8 cellular contexts compared by ENCODE assay signal in genomic region chr19:45451181-45451849, GRCh38. TPM values are rescaled to one million over a fixed set of nuclear protein-coding genes. Genes with fewer than 3 reads are reported as not detected.
DNase-seq lines count a peak whose midpoint lies in the region; ATAC-seq, FAIRE-seq and TF ChIP-seq lines count a peak whose summit lies in the region.

No MANE protein-coding gene starts in this region.

- POLR2A ChIA-PET in HepG2 (lab: Yijun Ruan, JAX) = interaction anchor here (2.9 kb wide), 1 partner anchor 18 kb away, joined by 8 read pairs; no protein-coding TSS in a partner anchor

- CTCF ChIA-PET in HepG2 (lab: Yijun Ruan, JAX; ENCODE audit: low intra/inter-chr PET ratio, low total read pairs) = no interaction called here

- in situ Hi-C loops in SK-MEL-5 (cut with HindIII; ENCODE audit: low pct_unique_long_range_greater_than_20kb, low sequenced_read_pairs) = no loop called here
- in situ Hi-C loops in HepG2 (cut with HindIII; ENCODE audit: extremely low pct_ligation_motif_present, low pct_unique_long_range_greater_than_20kb) = no loop called here

- intact Hi-C loops in HepG2 (cut with micrococcal nuclease; ENCODE audit: unreplicated experiment) (no loop called here), stomach (cut with DNase I; ENCODE audit: low total_unique reads) (no loop called here)

- BruUV-seq in HepG2 (replicated peaks; lab: Mats Ljungman, UMichigan) = no TSS peak

- TF ChIP-seq POLR2A in HepG2 (IDR thresholded peaks at IDR 0.05; ENCODE audit: insufficient read depth in 1 of 2, low read depth in 2 of 2, low read length in 2 of 2) = peak in 1 of 2 experiments; percentile 36; a peak in 2 of 4 replicates
- TF ChIP-seq POLR2A in stomach (IDR thresholded peaks at IDR 0.05) = peak in 1 of 4 donors; percentile 29

- H3K27ac ChIP-seq in HepG2 (ENCODE audit: extremely low read length, insufficient read depth, low read length) (peak overlapping the region; percentile 29), stomach (peak overlapping the region; percentile 76 to 92 (median 86))

- H3K79me2 ChIP-seq in HepG2 (ENCODE audit: insufficient read depth, low read length) = no peaks in the 10 kb centered on the region

- ATAC-seq in GM21515 (IDR thresholded peaks at IDR 0.05; ENCODE audit: unreplicated experiment) (peak; percentile 14), HepG2 (no peak)

- H3K4me3 ChIP-seq in HepG2 (replicated peaks in 1 of 3; ENCODE audit: insufficient read depth in 1 of 3, low read depth in 2 of 3, low read length in 3 of 3) (peak overlapping the region; percentile 44 to 73 (median 65); a peak in 5 of 6 replicates), stomach (peak overlapping the region; percentile 43 to 66 (median 60))

- FAIRE-seq in HepG2 (lab: Jason Lieb, UNC) = no peak

- H3K9ac ChIP-seq in HepG2 (ENCODE audit: insufficient read depth, low read depth, low read length) = peak overlapping the region; percentile 88

- no peaks in the 10 kb centered on the region for H4K20me1 ChIP-seq in HepG2 (ENCODE audit: insufficient read depth, low read length)

- TF ChIP-seq RAD21 in HepG2 (CRISPR knock-in tag; IDR thresholded peaks at IDR 0.05) = no peak

- H3K9me3 ChIP-seq in HepG2 (ENCODE audit: low read length) (no peaks in the 10 kb centered on the region), stomach (no peaks in the 10 kb centered on the region)

- TF ChIP-seq EP300 in HepG2 (IDR thresholded peaks at IDR 0.05; ENCODE audit: low read depth in 2 of 2, low read length in 2 of 2) = no peak
- no peak for TF ChIP-seq EP300 in HepG2 (CRISPR knock-in tag; IDR thresholded peaks at IDR 0.05; ENCODE audit: borderline replicate concordance)
- TF ChIP-seq EP300 in stomach (IDR thresholded peaks at IDR 0.05) = no peak

- H3K4me1 ChIP-seq in HepG2 (ENCODE audit: insufficient read depth, low read length) (peaks cover 96% of the 10 kb centered on the region), stomach (peaks cover 36 to 55% (median 44%) of the 10 kb centered on the region in 4 donors)

- DNase-seq in AG20443 (ENCODE audit: low spot score) (peak; percentile 42), SK-MEL-5 (ENCODE audit: low read depth, low spot score) (peak; percentile 9), HepG2 (ENCODE audit: low spot score) (no peak), stomach (peak; percentile 33), mesenteric fat pad (ENCODE audit: low spot score) (no peak), NCI-H2171 treated with DMSO at 0.1 percent for 48 hours (lab: John Stamatoyannopoulos, UW) (no peak)
- peak; percentile 72 for DNase-seq in central memory CD4-positive, alpha-beta T cell

- TF ChIP-seq CTCF in HepG2 (CRISPR knock-in tag; IDR thresholded peaks at IDR 0.05) (no peak), stomach (IDR thresholded peaks at IDR 0.05) (no peak)

- H3K4me2 ChIP-seq in HepG2 (ENCODE audit: low read depth, low read length) = peak overlapping the region; percentile 94

- WGBS in HepG2 (ENCODE audit: low lambda C conversion rate) = 5% methylated on average over 7 of the region's 21 CpGs
- 2 to 8% (median 5%) methylated on average over 19 to 21 of the region's 21 CpGs for WGBS in stomach, 5 donors

- H3K27me3 ChIP-seq in HepG2 (ENCODE audit: control insufficient read depth in 1 of 2, insufficient read depth in 2 of 2, low read length in 2 of 2) (peaks cover 0 to 8% of the 10 kb centered on the region in 2 experiments; a peak in 4 of 5 replicates), stomach (no peaks in the 10 kb centered on the region)

- H3K36me3 ChIP-seq in HepG2 (replicated peaks in 1 of 2; ENCODE audit: control insufficient read depth in 1 of 2, insufficient read depth in 2 of 2, low read length in 2 of 2) = no peaks in the 10 kb centered on the region
- no peaks in the 10 kb centered on the region for H3K36me3 ChIP-seq in stomach

- no peak overlapping the region for H2AFZ ChIP-seq in HepG2 (ENCODE audit: low read length)

RNA-seq across cellular contexts. Expression of gene FOSB, which starts 16.5 kb away (rescaled TPM):
- 0.13 and 0.42 TPM in 2 replicates for total RNA-seq in SK-MEL-5 (2014; rRNA removed; shearing (Covaris generic))
- polyA plus RNA-seq in SK-MEL-5 (2015; cell fraction: cytosol; rRNA removed) = 0.81 and 3.8 TPM in 2 replicates
- 1.5 and 3.8 TPM in 2 replicates for polyA plus RNA-seq in SK-MEL-5 (2015; cell fraction: nucleus; rRNA removed)
- total RNA-seq in HepG2 (2016; rRNA removed; fragmentation: Illumina TruSeq; extraction: Trizol) (0.21 and 6.0 TPM in 2 replicates), stomach (10 to 100 TPM in 2 of 5 donors, 1 to 10 TPM in 3; 1.2 to 76.8 (median 5.5) TPM), mesenteric fat pad (907 TPM)
- total RNA-seq in HepG2 (2016; cell fraction: cytosol; rRNA removed; fragmentation: Illumina TruSeq; extraction: Trizol; ENCODE audit: low read depth) = 0.79 and 0.91 TPM in 2 replicates
- 0.37 and 5.7 TPM in 2 replicates for total RNA-seq in HepG2 (2016; cell fraction: insoluble cytoplasmic fraction; rRNA removed; fragmentation: Illumina TruSeq; extraction: Trizol)
- total RNA-seq in HepG2 (2016; cell fraction: membrane; rRNA removed; fragmentation: Illumina TruSeq; extraction: Trizol) = 0.93 and 1.2 TPM in 2 replicates
- total RNA-seq in HepG2 (2016; cell fraction: nucleus; rRNA removed; fragmentation: Illumina TruSeq; extraction: Trizol) = 17.8 and 18.2 TPM in 2 replicates
- polyA plus RNA-seq in HepG2 (2011; rRNA removed) (2.8 TPM in 2 replicates), stomach (10 to 100 TPM in 2 of 3 donors, 1 to 10 TPM in 1; 6.9 to 20.9 (median 11.1) TPM)
- 0.67 and 0.69 TPM in 2 replicates for polyA plus RNA-seq in HepG2 (2011; cell fraction: cytosol; rRNA removed)
- 23.1 and 35.9 TPM in 2 replicates for polyA plus RNA-seq in HepG2 (2011; cell fraction: nucleus; rRNA removed)
- polyA plus RNA-seq in HepG2 (2012) = 0.51 and 1.1 TPM in 2 replicates
- polyA plus RNA-seq in HepG2 (2016; cell fraction: cytosol; fragmentation: Illumina TruSeq; extraction: Trizol; ENCODE audit: low read depth) = not detected in 2 replicates
- 0.35 and 0.74 TPM in 2 replicates for polyA plus RNA-seq in HepG2 (2016; cell fraction: insoluble cytoplasmic fraction; fragmentation: Illumina TruSeq; extraction: Trizol; ENCODE audit: low read depth)
- polyA plus RNA-seq in HepG2 (2016; cell fraction: membrane; fragmentation: Illumina TruSeq; extraction: Trizol; ENCODE audit: low read depth) = 0.17 and 0.41 TPM in 2 replicates
- polyA plus RNA-seq in HepG2 (2016; cell fraction: nucleus; fragmentation: Illumina TruSeq; extraction: Trizol; ENCODE audit: insufficient read depth, low read depth) = 17.9 and 36.0 TPM in 2 replicates
- polyA minus RNA-seq in HepG2 (2011; rRNA and poly(A)+ RNA removed; ENCODE audit: low replicate concordance) = 16.2 and 24.3 TPM in 2 replicates
- polyA minus RNA-seq in HepG2 (2011; cell fraction: cytosol; rRNA and poly(A)+ RNA removed) = 1.5 and 2.2 TPM in 2 replicates
- polyA minus RNA-seq in HepG2 (2011; cell fraction: nucleus; rRNA and poly(A)+ RNA removed) = 32.3 and 48.2 TPM in 2 replicates

RNA-seq across cellular contexts. Expression of gene ERCC1, which starts 27.6 kb away (rescaled TPM):
- 125 and 138 TPM in 2 replicates for total RNA-seq in SK-MEL-5 (2014; rRNA removed; shearing (Covaris generic))
- 104 and 133 TPM in 2 replicates for polyA plus RNA-seq in SK-MEL-5 (2015; cell fraction: cytosol; rRNA removed)
- 81.9 and 96.6 TPM in 2 replicates for polyA plus RNA-seq in SK-MEL-5 (2015; cell fraction: nucleus; rRNA removed)
- total RNA-seq in HepG2 (2016; rRNA removed; fragmentation: Illumina TruSeq; extraction: Trizol) = 39.3 and 40.0 TPM in 2 replicates
- total RNA-seq in HepG2 (2016; cell fraction: cytosol; rRNA removed; fragmentation: Illumina TruSeq; extraction: Trizol; ENCODE audit: low read depth) = 45.6 and 63.1 TPM in 2 replicates
- 33.8 and 46.8 TPM in 2 replicates for total RNA-seq in HepG2 (2016; cell fraction: insoluble cytoplasmic fraction; rRNA removed; fragmentation: Illumina TruSeq; extraction: Trizol)
- 47.2 and 50.6 TPM in 2 replicates for total RNA-seq in HepG2 (2016; cell fraction: membrane; rRNA removed; fragmentation: Illumina TruSeq; extraction: Trizol)
- total RNA-seq in HepG2 (2016; cell fraction: nucleus; rRNA removed; fragmentation: Illumina TruSeq; extraction: Trizol) = 15.5 and 16.4 TPM in 2 replicates
- polyA plus RNA-seq in HepG2 (2011; rRNA removed) = 66.4 and 76.6 TPM in 2 replicates
- 48.2 and 78.5 TPM in 2 replicates for polyA plus RNA-seq in HepG2 (2011; cell fraction: cytosol; rRNA removed)
- polyA plus RNA-seq in HepG2 (2011; cell fraction: nucleus; rRNA removed) = 84.4 and 86.6 TPM in 2 replicates
- polyA plus RNA-seq in HepG2 (2012) = 38.8 and 40.5 TPM in 2 replicates
- polyA plus RNA-seq in HepG2 (2016; cell fraction: cytosol; fragmentation: Illumina TruSeq; extraction: Trizol; ENCODE audit: low read depth) = 57.8 and 73.2 TPM in 2 replicates
- 53.9 and 54.0 TPM in 2 replicates for polyA plus RNA-seq in HepG2 (2016; cell fraction: insoluble cytoplasmic fraction; fragmentation: Illumina TruSeq; extraction: Trizol; ENCODE audit: low read depth)
- 53.9 and 61.0 TPM in 2 replicates for polyA plus RNA-seq in HepG2 (2016; cell fraction: membrane; fragmentation: Illumina TruSeq; extraction: Trizol; ENCODE audit: low read depth)
- polyA plus RNA-seq in HepG2 (2016; cell fraction: nucleus; fragmentation: Illumina TruSeq; extraction: Trizol; ENCODE audit: insufficient read depth, low read depth) = 40.4 and 44.1 TPM in 2 replicates
- 68.2 and 77.1 TPM in 2 replicates for polyA minus RNA-seq in HepG2 (2011; rRNA and poly(A)+ RNA removed; ENCODE audit: low replicate concordance)
- 28.0 and 42.8 TPM in 2 replicates for polyA minus RNA-seq in HepG2 (2011; cell fraction: cytosol; rRNA and poly(A)+ RNA removed)
- 23.7 and 24.2 TPM in 2 replicates for polyA minus RNA-seq in HepG2 (2011; cell fraction: nucleus; rRNA and poly(A)+ RNA removed)
- 10 to 100 TPM in 4 of 5 donors, 1 to 10 TPM in 1; 7.8 to 79.3 (median 36.9) TPM for total RNA-seq in stomach
- polyA plus RNA-seq in stomach = 10 to 100 TPM; 53.9 to 66.9 (median 54.6) TPM
- total RNA-seq in mesenteric fat pad = 82.3 TPM

RNA-seq across cellular contexts. Expression of gene POLR1G, which starts 44.9 kb away (rescaled TPM):
- total RNA-seq in SK-MEL-5 (2014; rRNA removed; shearing (Covaris generic)) = 19.3 and 20.2 TPM in 2 replicates
- polyA plus RNA-seq in SK-MEL-5 (2015; cell fraction: cytosol; rRNA removed) = 22.4 and 35.3 TPM in 2 replicates
- polyA plus RNA-seq in SK-MEL-5 (2015; cell fraction: nucleus; rRNA removed) = 12.3 and 16.9 TPM in 2 replicates
- 20.8 and 23.3 TPM in 2 replicates for total RNA-seq in HepG2 (2016; rRNA removed; fragmentation: Illumina TruSeq; extraction: Trizol)
- 2.6 TPM in 2 replicates for total RNA-seq in HepG2 (2016; cell fraction: cytosol; rRNA removed; fragmentation: Illumina TruSeq; extraction: Trizol; ENCODE audit: low read depth)
- 19.8 and 20.1 TPM in 2 replicates for total RNA-seq in HepG2 (2016; cell fraction: insoluble cytoplasmic fraction; rRNA removed; fragmentation: Illumina TruSeq; extraction: Trizol)
- 7.7 and 8.2 TPM in 2 replicates for total RNA-seq in HepG2 (2016; cell fraction: membrane; rRNA removed; fragmentation: Illumina TruSeq; extraction: Trizol)
- total RNA-seq in HepG2 (2016; cell fraction: nucleus; rRNA removed; fragmentation: Illumina TruSeq; extraction: Trizol) = 9.2 and 11.6 TPM in 2 replicates
- 3.5 and 4.3 TPM in 2 replicates for polyA plus RNA-seq in HepG2 (2011; rRNA removed)
- polyA plus RNA-seq in HepG2 (2011; cell fraction: cytosol; rRNA removed) = 2.5 and 3.4 TPM in 2 replicates
- polyA plus RNA-seq in HepG2 (2011; cell fraction: nucleus; rRNA removed) = 2.3 and 2.6 TPM in 2 replicates
- polyA plus RNA-seq in HepG2 (2012) = 3.3 and 3.7 TPM in 2 replicates
- polyA plus RNA-seq in HepG2 (2016; cell fraction: cytosol; fragmentation: Illumina TruSeq; extraction: Trizol; ENCODE audit: low read depth) = 1.6 and 1.7 TPM in 2 replicates
- polyA plus RNA-seq in HepG2 (2016; cell fraction: insoluble cytoplasmic fraction; fragmentation: Illumina TruSeq; extraction: Trizol; ENCODE audit: low read depth) = 21.9 and 22.7 TPM in 2 replicates
- polyA plus RNA-seq in HepG2 (2016; cell fraction: membrane; fragmentation: Illumina TruSeq; extraction: Trizol; ENCODE audit: low read depth) = 5.1 and 5.5 TPM in 2 replicates
- polyA plus RNA-seq in HepG2 (2016; cell fraction: nucleus; fragmentation: Illumina TruSeq; extraction: Trizol; ENCODE audit: insufficient read depth, low read depth) = 16.0 and 16.6 TPM in 2 replicates
- polyA minus RNA-seq in HepG2 (2011; rRNA and poly(A)+ RNA removed; ENCODE audit: low replicate concordance) = 4.8 and 9.0 TPM in 2 replicates
- 4.7 and 6.7 TPM in 2 replicates for polyA minus RNA-seq in HepG2 (2011; cell fraction: cytosol; rRNA and poly(A)+ RNA removed)
- 1.7 and 1.9 TPM in 2 replicates for polyA minus RNA-seq in HepG2 (2011; cell fraction: nucleus; rRNA and poly(A)+ RNA removed)
- total RNA-seq in stomach = 1 to 10 TPM in 2 of 5 donors, under 1 TPM in 1, not detected in 2; 0.55 to 5.9 (median 2.2) TPM
- polyA plus RNA-seq in stomach = 1 to 10 TPM; 1.8 to 7.2 (median 3.4) TPM
- 6.7 TPM for total RNA-seq in mesenteric fat pad

RNA-seq across cellular contexts. Expression of gene RTN2, which starts 45.5 kb away (rescaled TPM):
- total RNA-seq in SK-MEL-5 (2014; rRNA removed; shearing (Covaris generic)) = 10.0 and 12.8 TPM in 2 replicates
- polyA plus RNA-seq in SK-MEL-5 (2015; cell fraction: cytosol; rRNA removed) = 25.9 and 29.0 TPM in 2 replicates
- polyA plus RNA-seq in SK-MEL-5 (2015; cell fraction: nucleus; rRNA removed) = 9.4 and 10.4 TPM in 2 replicates
- total RNA-seq in HepG2 (2016; rRNA removed; fragmentation: Illumina TruSeq; extraction: Trizol) (2.1 and 2.9 TPM in 2 replicates), stomach (10 to 100 TPM in 2 of 5 donors, 1 to 10 TPM in 2, not detected in 1; 2.0 to 37.3 (median 10.6) TPM), mesenteric fat pad (8.3 TPM)
- total RNA-seq in HepG2 (2016; cell fraction: cytosol; rRNA removed; fragmentation: Illumina TruSeq; extraction: Trizol; ENCODE audit: low read depth) = 5.1 and 6.2 TPM in 2 replicates
- total RNA-seq in HepG2 (2016; cell fraction: insoluble cytoplasmic fraction; rRNA removed; fragmentation: Illumina TruSeq; extraction: Trizol) = 2.0 and 3.5 TPM in 2 replicates
- 6.2 and 8.3 TPM in 2 replicates for total RNA-seq in HepG2 (2016; cell fraction: membrane; rRNA removed; fragmentation: Illumina TruSeq; extraction: Trizol)
- 2.3 and 2.8 TPM in 2 replicates for total RNA-seq in HepG2 (2016; cell fraction: nucleus; rRNA removed; fragmentation: Illumina TruSeq; extraction: Trizol)
- polyA plus RNA-seq in HepG2 (2011; rRNA removed) (17.1 and 18.0 TPM in 2 replicates), stomach (1 to 10 TPM; 4.7 to 9.3 (median 7.9) TPM)
- 13.2 and 17.0 TPM in 2 replicates for polyA plus RNA-seq in HepG2 (2011; cell fraction: cytosol; rRNA removed)
- polyA plus RNA-seq in HepG2 (2011; cell fraction: nucleus; rRNA removed) = 12.6 and 14.7 TPM in 2 replicates
- 11.2 and 15.2 TPM in 2 replicates for polyA plus RNA-seq in HepG2 (2012)
- polyA plus RNA-seq in HepG2 (2016; cell fraction: cytosol; fragmentation: Illumina TruSeq; extraction: Trizol; ENCODE audit: low read depth) = 8.6 and 9.5 TPM in 2 replicates
- polyA plus RNA-seq in HepG2 (2016; cell fraction: insoluble cytoplasmic fraction; fragmentation: Illumina TruSeq; extraction: Trizol; ENCODE audit: low read depth) = 3.9 and 4.7 TPM in 2 replicates
- 9.5 and 9.7 TPM in 2 replicates for polyA plus RNA-seq in HepG2 (2016; cell fraction: membrane; fragmentation: Illumina TruSeq; extraction: Trizol; ENCODE audit: low read depth)
- polyA plus RNA-seq in HepG2 (2016; cell fraction: nucleus; fragmentation: Illumina TruSeq; extraction: Trizol; ENCODE audit: insufficient read depth, low read depth) = 11.0 and 11.5 TPM in 2 replicates
- 6.0 and 30.0 TPM in 2 replicates for polyA minus RNA-seq in HepG2 (2011; rRNA and poly(A)+ RNA removed; ENCODE audit: low replicate concordance)
- polyA minus RNA-seq in HepG2 (2011; cell fraction: cytosol; rRNA and poly(A)+ RNA removed) = 7.6 and 8.3 TPM in 2 replicates
- polyA minus RNA-seq in HepG2 (2011; cell fraction: nucleus; rRNA and poly(A)+ RNA removed) = 7.1 and 7.6 TPM in 2 replicates

RNA-seq across cellular contexts. Expression of gene PPP1R13L, which starts 46.4 kb away (rescaled TPM):
- total RNA-seq in SK-MEL-5 (2014; rRNA removed; shearing (Covaris generic)) = 1.5 and 1.8 TPM in 2 replicates
- 3.9 and 4.6 TPM in 2 replicates for polyA plus RNA-seq in SK-MEL-5 (2015; cell fraction: cytosol; rRNA removed)
- polyA plus RNA-seq in SK-MEL-5 (2015; cell fraction: nucleus; rRNA removed) = 0.53 and 10.8 TPM in 2 replicates
- total RNA-seq in HepG2 (2016; rRNA removed; fragmentation: Illumina TruSeq; extraction: Trizol) (1.3 and 1.6 TPM in 2 replicates), stomach (10 to 100 TPM in 3 of 5 donors, 1 to 10 TPM in 2; 2.4 to 44.9 (median 28.0) TPM), mesenteric fat pad (17.6 TPM)
- total RNA-seq in HepG2 (2016; cell fraction: cytosol; rRNA removed; fragmentation: Illumina TruSeq; extraction: Trizol; ENCODE audit: low read depth) = 1.1 TPM in 2 replicates
- 1.5 and 1.9 TPM in 2 replicates for total RNA-seq in HepG2 (2016; cell fraction: insoluble cytoplasmic fraction; rRNA removed; fragmentation: Illumina TruSeq; extraction: Trizol)
- 2.2 and 2.4 TPM in 2 replicates for total RNA-seq in HepG2 (2016; cell fraction: membrane; rRNA removed; fragmentation: Illumina TruSeq; extraction: Trizol)
- 3.1 and 3.3 TPM in 2 replicates for total RNA-seq in HepG2 (2016; cell fraction: nucleus; rRNA removed; fragmentation: Illumina TruSeq; extraction: Trizol)
- polyA plus RNA-seq in HepG2 (2011; rRNA removed) (6.6 and 8.8 TPM in 2 replicates), stomach (100 to 1,000 TPM in 1 of 3 donors, 10 to 100 TPM in 1, 1 to 10 TPM in 1; 9.2 to 120 (median 11.8) TPM)
- polyA plus RNA-seq in HepG2 (2011; cell fraction: cytosol; rRNA removed) = 3.8 and 5.5 TPM in 2 replicates
- polyA plus RNA-seq in HepG2 (2011; cell fraction: nucleus; rRNA removed) = 38.9 and 47.2 TPM in 2 replicates
- 18.0 and 19.6 TPM in 2 replicates for polyA plus RNA-seq in HepG2 (2012)
- 0.78 and 1.1 TPM in 2 replicates for polyA plus RNA-seq in HepG2 (2016; cell fraction: cytosol; fragmentation: Illumina TruSeq; extraction: Trizol; ENCODE audit: low read depth)
- 3.8 and 3.9 TPM in 2 replicates for polyA plus RNA-seq in HepG2 (2016; cell fraction: insoluble cytoplasmic fraction; fragmentation: Illumina TruSeq; extraction: Trizol; ENCODE audit: low read depth)
- 1.6 and 1.9 TPM in 2 replicates for polyA plus RNA-seq in HepG2 (2016; cell fraction: membrane; fragmentation: Illumina TruSeq; extraction: Trizol; ENCODE audit: low read depth)
- 8.3 and 10.5 TPM in 2 replicates for polyA plus RNA-seq in HepG2 (2016; cell fraction: nucleus; fragmentation: Illumina TruSeq; extraction: Trizol; ENCODE audit: insufficient read depth, low read depth)
- polyA minus RNA-seq in HepG2 (2011; rRNA and poly(A)+ RNA removed; ENCODE audit: low replicate concordance) = 6.9 and 17.3 TPM in 2 replicates
- polyA minus RNA-seq in HepG2 (2011; cell fraction: cytosol; rRNA and poly(A)+ RNA removed) = 13.4 and 14.9 TPM in 2 replicates
- polyA minus RNA-seq in HepG2 (2011; cell fraction: nucleus; rRNA and poly(A)+ RNA removed) = 8.0 and 9.2 TPM in 2 replicates

Comparison
In these comparisons a context has a peak if more than half of its experiments do, and no peak if none do; other contexts are left out.
1. DNase-seq: peak in AG20443 (single experiment), SK-MEL-5 (single experiment), central memory CD4-positive, alpha-beta T cell (single experiment) and stomach (single experiment); none in HepG2 (single experiment), mesenteric fat pad (single experiment) and NCI-H2171 treated with DMSO at 0.1 percent for 48 hours (single experiment).
2. RNA of gene FOSB, which starts 16.5 kb away (total RNA-seq): 907 TPM in mesenteric fat pad (single experiment); 0.21 to 18.2 TPM in HepG2, 1.2 to 76.8 TPM in stomach and 0.13 to 0.42 TPM in SK-MEL-5; every median in the first group is over 10 times any median in the second.